Comparison of ENCODE assay signal across 9 cellular contexts in the genomic region with DNA sequence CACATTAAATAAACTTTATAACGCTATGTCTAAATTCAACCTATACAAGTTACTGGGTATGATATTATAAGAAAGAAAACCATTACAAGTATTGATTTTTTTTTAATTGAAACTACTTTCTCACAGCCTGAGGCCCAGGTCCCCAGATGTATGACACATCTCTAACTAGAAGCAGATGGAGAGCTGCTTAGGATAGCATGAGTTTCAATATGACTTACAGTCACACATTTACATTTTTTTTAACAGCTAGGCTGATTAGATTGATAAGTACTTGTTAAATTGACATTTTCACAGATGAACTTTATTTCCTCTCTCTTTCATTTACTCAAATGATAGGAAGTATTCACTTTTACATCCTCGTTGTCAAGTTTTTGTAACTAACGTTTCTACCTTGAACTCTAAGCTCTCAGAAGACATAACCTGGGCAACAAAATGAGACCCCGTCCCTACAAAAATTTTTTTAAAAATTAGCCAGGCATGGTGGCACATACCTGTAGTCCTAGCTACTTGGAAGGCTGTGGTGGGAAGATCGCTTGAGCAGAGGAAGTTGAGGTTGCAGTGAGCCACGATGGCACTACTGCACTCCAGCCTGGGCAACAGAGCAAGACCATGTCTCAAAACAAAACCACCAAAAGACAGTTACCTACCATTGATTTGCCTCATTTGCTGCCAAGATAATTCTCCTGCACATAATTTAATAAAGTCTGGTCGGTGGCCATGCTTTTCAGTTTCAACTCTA. TPM values are rescaled to one million over a fixed set of nuclear protein-coding genes. Genes with fewer than 3 reads are reported as not detected.
DNase-seq lines count a peak whose midpoint lies in the region; ATAC-seq and TF ChIP-seq lines count a peak whose summit lies in the region.
"Had no signal": no experiment of that assay in that cellular context is flagged by ENCODE, and none has a peak within 500 bp of the region (broad histone marks: within the 10 kb centered on the region; RNA-seq: fewer than 3 reads in every experiment).

No MANE protein-coding gene starts in this region.

- POLR2A ChIA-PET in CD4-positive, alpha-beta T cell (lab: Charles Lee): interaction anchor here (1.0 to 1.5 kb wide), 3 partner anchors 12 to 52 kb away, joined by 3 to 4 read pairs (median 3); partner anchors contain the start of gene STK39

- peaks cover 49% of the 10 kb centered on the region for H3K4me1 Mint-ChIP-seq in CD4-positive, alpha-beta T cell (ENCODE audit: low read depth)
- H3K4me1 Mint-ChIP-seq in activated T-helper 1 cell treated with anti-CD3 and anti-CD28 coated beads, Interleukin-12 subunit alpha, Interleukin-12 subunit beta, Interleukin-2, Interleukin-4 antibody, amounts not matched to agents 30 ng/mL and 10 ng/mL and 1 ng/mL, durations not matched to agents 14 hours and 24 hours and 36 hours (ENCODE audit: low read depth): peaks cover 56% of the 10 kb centered on the region

- DNase-seq in CD4-positive, alpha-beta T cell: peak in 1 of 10 experiments; percentile 3
- DNase-seq in activated T-helper 1 cell treated with anti-CD3 and anti-CD28 coated beads, Interleukin-12 subunit alpha, Interleukin-12 subunit beta, Interleukin-2, Interleukin-4 antibody, amounts not matched to agents 30 ng/mL and 10 ng/mL and 1 ng/mL, durations not matched to agents 14 hours and 24 hours and 36 hours (ENCODE audit: low spot score): peak; percentile 27
- DNase-seq in A172 (ENCODE audit: low spot score) (no peak), NCI-H69 (lab: John Stamatoyannopoulos, UW) (no peak), SKM-1 treated with dmso at 0.1 percent for 144 hours (lab: John Stamatoyannopoulos, UW; ENCODE audit: unreplicated experiment) (no peak), HK-2 (ENCODE audit: unreplicated experiment) (no peak)

- CTCF ChIA-PET in CD4-positive, alpha-beta T cell (lab: Charles Lee): no interaction called here

- no peaks in the 10 kb centered on the region for H3K9me3 Mint-ChIP-seq in CD4-positive, alpha-beta T cell
- no peaks in the 10 kb centered on the region for H3K9me3 Mint-ChIP-seq in activated T-helper 1 cell treated with anti-CD3 and anti-CD28 coated beads, Interleukin-12 subunit alpha, Interleukin-12 subunit beta, Interleukin-2, Interleukin-4 antibody, amounts not matched to agents 30 ng/mL and 10 ng/mL and 1 ng/mL, durations not matched to agents 14 hours and 24 hours and 36 hours
- H3K9me3 Mint-ChIP-seq: nephron had no signal

- H3K27ac Mint-ChIP-seq in CD4-positive, alpha-beta T cell: peak overlapping the region; percentile 81
- H3K27ac Mint-ChIP-seq in activated T-helper 1 cell treated with anti-CD3 and anti-CD28 coated beads, Interleukin-12 subunit alpha, Interleukin-12 subunit beta, Interleukin-2, Interleukin-4 antibody, amounts not matched to agents 30 ng/mL and 10 ng/mL and 1 ng/mL, durations not matched to agents 14 hours and 24 hours and 36 hours: peak overlapping the region; percentile 91
- H3K27ac Mint-ChIP-seq: nephron had no signal

- no peak for TF ChIP-seq CTCF in CD4-positive, alpha-beta T cell (IDR thresholded peaks at IDR 0.05)

- H3K36me3 Mint-ChIP-seq in CD4-positive, alpha-beta T cell (ENCODE audit: low read depth): no peaks in the 10 kb centered on the region
- peaks cover 5% of the 10 kb centered on the region for H3K36me3 Mint-ChIP-seq in activated T-helper 1 cell treated with anti-CD3 and anti-CD28 coated beads, Interleukin-12 subunit alpha, Interleukin-12 subunit beta, Interleukin-2, Interleukin-4 antibody, amounts not matched to agents 30 ng/mL and 10 ng/mL and 1 ng/mL, durations not matched to agents 14 hours and 24 hours and 36 hours (ENCODE audit: low read depth)

- H3K27me3 Mint-ChIP-seq in CD4-positive, alpha-beta T cell: no peaks in the 10 kb centered on the region
- H3K27me3 Mint-ChIP-seq in activated T-helper 1 cell treated with anti-CD3 and anti-CD28 coated beads, Interleukin-12 subunit alpha, Interleukin-12 subunit beta, Interleukin-2, Interleukin-4 antibody, amounts not matched to agents 30 ng/mL and 10 ng/mL and 1 ng/mL, durations not matched to agents 14 hours and 24 hours and 36 hours (ENCODE audit: insufficient read depth): no peaks in the 10 kb centered on the region

- no peaks in the 10 kb centered on the region for H3K27me3 ChIP-seq in CD4-positive, alpha-beta T cell (ENCODE audit: control insufficient read depth, insufficient read depth, low read length)

- ATAC-seq in CD4-positive, alpha-beta T cell (ENCODE audit: poor library complexity): peak; percentile 33
- ATAC-seq in GM19324 (IDR thresholded peaks at IDR 0.05; ENCODE audit: low FRiP score, unreplicated experiment) (peak; percentile 80), HG03108 (IDR thresholded peaks at IDR 0.05; ENCODE audit: unreplicated experiment) (peak; percentile 84)

- peak overlapping the region; percentile 34 for H3K27ac ChIP-seq in CD4-positive, alpha-beta T cell (ENCODE audit: low read depth, low read length)

- H3K4me3 Mint-ChIP-seq in CD4-positive, alpha-beta T cell: peak overlapping the region; percentile 53
- peak overlapping the region; percentile 64 for H3K4me3 Mint-ChIP-seq in activated T-helper 1 cell treated with anti-CD3 and anti-CD28 coated beads, Interleukin-12 subunit alpha, Interleukin-12 subunit beta, Interleukin-2, Interleukin-4 antibody, amounts not matched to agents 30 ng/mL and 10 ng/mL and 1 ng/mL, durations not matched to agents 14 hours and 24 hours and 36 hours
- H3K4me3 Mint-ChIP-seq: nephron had no signal

- no peaks in the 10 kb centered on the region for H3K9me3 ChIP-seq in CD4-positive, alpha-beta T cell (ENCODE audit: control insufficient read depth, low read length)

- intact Hi-C loops in CD4-positive, alpha-beta T cell (cut with DNase I, micrococcal nuclease): loop anchor here (5.0 kb wide), 2 partner anchors 37 to 47 kb away; no protein-coding TSS in a partner anchor
- intact Hi-C loops in activated T-helper 1 cell treated with anti-CD3 and anti-CD28 coated beads, Interleukin-12 subunit alpha, Interleukin-12 subunit beta, Interleukin-2, Interleukin-4 antibody, amounts not matched to agents 30 ng/mL and 10 ng/mL and 1 ng/mL, durations not matched to agents 14 hours and 24 hours and 36 hours (cut with micrococcal nuclease): loop anchor here (1.0 to 10.0 kb wide), 8 partner anchors 12 to 700 kb away; partner anchors contain the start of gene SPC25

RNA-seq across cellular contexts. Expression of gene STK39, which starts 52.4 kb away (rescaled TPM):
- 1 to 10 TPM; 7.9 to 9.5 TPM for total RNA-seq in CD4-positive, alpha-beta T cell
- total RNA-seq in activated T-helper 1 cell treated with anti-CD3 and anti-CD28 coated beads, Interleukin-12 subunit alpha, Interleukin-12 subunit beta, Interleukin-2, Interleukin-4 antibody, amounts not matched to agents 30 ng/mL and 10 ng/mL and 1 ng/mL, durations not matched to agents 14 hours and 24 hours and 36 hours: 32.6 and 34.9 TPM in 2 replicates
- 35.3 and 37.5 TPM in 2 replicates for total RNA-seq in A172 (2014; rRNA removed; shearing (Covaris generic))

Comparison
In these comparisons a context has a peak if more than half of its experiments do, and no peak if none do; other contexts are left out.
1. ATAC-seq: peak in every context shown above with its lines; median percentile 84 in HG03108; 80 in GM19324; 33 in CD4-positive, alpha-beta T cell.